7 cellular contexts compared by ENCODE assay signal in genomic region chr6:44220913-44221290, GRCh38. TPM values are rescaled to one million over a fixed set of nuclear protein-coding genes. Genes with fewer than 3 reads are reported as not detected.
DNase-seq lines count a peak whose midpoint lies in the region; ATAC-seq and TF ChIP-seq lines count a peak whose summit lies in the region.
"Had no signal": no experiment of that assay in that cellular context is flagged by ENCODE, and none has a peak within 500 bp of the region (broad histone marks: within the 10 kb centered on the region; RNA-seq: fewer than 3 reads in every experiment).

No MANE protein-coding gene starts in this region.

- TF ChIP-seq CTCF in heart right ventricle (IDR thresholded peaks at IDR 0.05) (no peak), lung (IDR thresholded peaks at IDR 0.05; ENCODE audit: control extremely low read depth, extremely low read depth) (no peak), uterus (IDR thresholded peaks at IDR 0.05) (no peak)

- peaks cover 35 to 97% (median 88%) of the 10 kb centered on the region in 9 donors for H3K4me1 ChIP-seq in heart right ventricle
- peaks cover 18 to 26% of the 10 kb centered on the region in 2 donors for H3K4me1 ChIP-seq in lung (ENCODE audit: control insufficient read depth in 2 of 2, insufficient read depth in 2 of 2, low read length in 2 of 2)
- H3K4me1 ChIP-seq in uterus = peaks cover 0 to 15% of the 10 kb centered on the region in 2 donors

- H3K9me3 ChIP-seq in heart right ventricle (no peaks in the 10 kb centered on the region), lung (ENCODE audit: control insufficient read depth in 2 of 2, insufficient read depth in 1 of 2, low read length in 1 of 2) (no peaks in the 10 kb centered on the region), uterus (no peaks in the 10 kb centered on the region)

- ATAC-seq in heart right ventricle = no peak
- ATAC-seq in Right ventricle myocardium inferior = no peak
- ATAC-seq in lung (ENCODE audit: insufficient read depth, low FRiP score) = no peak
- no peak for ATAC-seq in HG02588 (IDR thresholded peaks at IDR 0.05; ENCODE audit: unreplicated experiment)

- intact Hi-C loops in heart right ventricle (cut with DNase I) = loop anchor here in 3 of 10 donors (1.0 to 10.0 kb wide), 4 partner anchors 13 to 446 kb away; partner anchors contain the start of genes SLC35B2 (in 1 of the 3) and VEGFA (in 1 of the 3)
- intact Hi-C loops in Right ventricle myocardium inferior (cut with DNase I) = loop anchor here (1.0 to 10.0 kb wide), 2 partner anchors 13 to 446 kb away; partner anchors contain the start of gene VEGFA
- intact Hi-C loops in uterus (cut with DNase I; ENCODE audit: low total_unique reads) = no loop called here

- H3K4me3 ChIP-seq in heart right ventricle (peak overlapping the region in 1 of 10 donors; percentile 87), lung (no peak overlapping the region), uterus (no peak overlapping the region)

- no peak for TF ChIP-seq POLR2A in uterus (IDR thresholded peaks at IDR 0.05)

- H3K27ac ChIP-seq in heart right ventricle (peak overlapping the region; percentile 82 to 98 (median 94)), lung (ENCODE audit: low read depth in 1 of 2, low read length in 1 of 2) (peak overlapping the region; percentile 68 to 77), uterus (peak overlapping the region; percentile 89 to 91)

- DNase-seq in heart right ventricle = no peak
- DNase-seq in Right ventricle myocardium inferior (ENCODE audit: missing footprints) = no peak
- DNase-seq in lung (ENCODE audit: low spot score) = no peak
- no peak for DNase-seq in uterus
- no peak for DNase-seq in DMS53 (lab: John Stamatoyannopoulos, UW)

- H3K27me3 ChIP-seq in heart right ventricle (no peaks in the 10 kb centered on the region), lung (ENCODE audit: control insufficient read depth, insufficient read depth) (no peaks in the 10 kb centered on the region), uterus (no peaks in the 10 kb centered on the region)

- WGBS in heart right ventricle, 2 donors = 61 to 75% methylated on average over 4 of the region's 4 CpGs
- 87 to 93% methylated on average over 4 of the region's 4 CpGs for WGBS in lung, 2 donors

- no peaks in the 10 kb centered on the region for H3K36me3 ChIP-seq in heart right ventricle
- H3K36me3 ChIP-seq in lung (ENCODE audit: control insufficient read depth in 2 of 2, insufficient read depth in 2 of 2, low read length in 2 of 2) = no peaks in the 10 kb centered on the region
- no peaks in the 10 kb centered on the region for H3K36me3 ChIP-seq in uterus

RNA-seq across cellular contexts. Expression of gene SLC29A1, which starts 2.5 kb away (rescaled TPM):
- total RNA-seq in heart right ventricle (100 to 1,000 TPM; 104 to 198 (median 146) TPM), Right ventricle myocardium inferior (170 TPM), lung (10 to 100 TPM; 19.1 to 42.7 TPM), uterus (100 to 1,000 TPM in 2 of 4 donors, 10 to 100 TPM in 2; 29.9 to 150 (median 95.1) TPM)
- polyA plus RNA-seq in heart right ventricle (10 to 100 TPM; 46.3 to 90.9 TPM), lung (10 to 100 TPM; 20.3 to 32.5 TPM)

RNA-seq across cellular contexts. Expression of gene MYMX, which starts 4.2 kb away (rescaled TPM):
- total RNA-seq in heart right ventricle = 1 to 10 TPM in 2 of 10 donors, under 1 TPM in 3, not detected in 5; 0.41 to 2.3 (median 0.86) TPM
- polyA plus RNA-seq in heart right ventricle = under 1 TPM in 1 of 2 donors, not detected in 1; 0.91 TPM
- not detected for total RNA-seq in Right ventricle myocardium inferior
- not detected for total RNA-seq in lung
- polyA plus RNA-seq in lung = under 1 TPM in 1 of 2 donors, not detected in 1; 0.21 TPM
- total RNA-seq in uterus = not detected
- polyA plus RNA-seq: BJ had no signal

RNA-seq across cellular contexts. Expression of gene HSP90AB1, which starts 26.0 kb away (rescaled TPM):
- 1,000 to 10,000 TPM in 4 of 10 donors, 100 to 1,000 TPM in 6; 675 to 1,053 (median 920) TPM for total RNA-seq in heart right ventricle
- 100 to 1,000 TPM; 235 to 764 TPM for polyA plus RNA-seq in heart right ventricle
- 867 TPM for total RNA-seq in Right ventricle myocardium inferior
- total RNA-seq in lung = 100 to 1,000 TPM; 458 to 700 TPM
- 100 to 1,000 TPM; 289 to 560 TPM for polyA plus RNA-seq in lung
- 100 to 1,000 TPM; 336 to 897 (median 564) TPM for total RNA-seq in uterus

RNA-seq across cellular contexts. Expression of gene SLC35B2, which starts 36.4 kb away (rescaled TPM):
- total RNA-seq in heart right ventricle = 10 to 100 TPM; 19.4 to 29.8 (median 23.7) TPM
- 10 to 100 TPM in 1 of 2 donors, 1 to 10 TPM in 1; 9.1 to 27.2 TPM for polyA plus RNA-seq in heart right ventricle
- total RNA-seq in Right ventricle myocardium inferior = 21.3 TPM
- total RNA-seq in lung = 10 to 100 TPM; 29.9 to 44.4 TPM
- polyA plus RNA-seq in lung = 10 to 100 TPM; 15.0 to 39.9 TPM
- 10 to 100 TPM in 3 of 4 donors, 1 to 10 TPM in 1; 5.9 to 39.5 (median 28.5) TPM for total RNA-seq in uterus

RNA-seq across cellular contexts. Expression of gene NFKBIE, which starts 44.4 kb away (rescaled TPM):
- total RNA-seq in heart right ventricle = 1 to 10 TPM; 1.5 to 8.7 (median 3.4) TPM
- polyA plus RNA-seq in heart right ventricle = 1 to 10 TPM; 5.7 to 5.9 TPM
- total RNA-seq in Right ventricle myocardium inferior = 2.4 TPM
- 10 to 100 TPM; 13.1 to 20.1 TPM for total RNA-seq in lung
- polyA plus RNA-seq in lung = 10 to 100 TPM; 20.7 to 40.6 TPM
- 1 to 10 TPM; 1.3 to 5.9 (median 2.8) TPM for total RNA-seq in uterus
